Comparison of ENCODE assay signal across 8 cellular contexts in the genomic region with DNA sequence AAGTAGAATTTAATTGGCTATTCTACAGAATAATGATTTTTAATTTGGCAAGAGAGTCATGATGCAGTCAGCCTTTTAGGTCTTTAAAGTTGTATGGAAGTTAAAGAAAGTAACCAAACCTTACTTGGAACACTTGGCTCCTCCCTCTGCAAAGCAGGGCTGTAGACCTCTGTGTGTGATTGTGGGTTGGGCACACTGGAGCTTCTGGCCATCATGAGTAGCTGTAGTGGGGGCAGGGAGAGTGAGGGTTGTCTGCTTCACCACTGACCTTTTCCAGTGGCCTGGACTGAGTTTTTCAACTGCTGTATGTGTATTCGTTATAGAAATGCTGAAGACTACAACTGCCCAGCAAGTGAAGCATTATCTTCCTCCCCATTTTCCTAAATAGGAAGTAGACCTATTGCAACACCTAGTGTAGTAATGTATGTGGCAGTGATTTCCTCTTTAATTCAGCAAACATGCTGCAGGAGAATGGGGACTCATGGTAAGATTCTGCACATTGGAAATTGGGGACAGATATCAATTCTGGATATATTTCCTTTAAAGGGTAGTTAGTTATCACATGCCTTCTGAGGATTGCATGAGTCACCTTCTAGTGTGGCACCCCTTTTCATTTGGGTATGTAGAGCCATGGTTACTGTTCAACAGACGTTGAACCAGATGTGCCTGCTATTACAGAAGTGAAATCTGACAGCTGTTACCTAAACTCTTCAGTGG.
A peak's percentile ranks its signal among the peaks of the same experiment; 100 is the strongest.
DNase-seq lines count a peak whose midpoint lies in the region; ATAC-seq and TF ChIP-seq lines count a peak whose summit lies in the region.

No MANE protein-coding gene starts in this region.

- ATAC-seq in HG02981 (IDR thresholded peaks at IDR 0.05; ENCODE audit: unreplicated experiment) (peak; percentile 96), SK-N-SH treated with all-trans-retinoic acid at 6 μM for 48 hours (peak; percentile 35; the same call in 2 of the 3 replicates)

- peak overlapping the region in 4 of 8 donors; percentile 3 to 66 (median 59) for H3K27ac ChIP-seq in spleen

- DNase-seq in SIG-M5 treated with dmso at 0.1 percent for 504 hours (lab: John Stamatoyannopoulos, UW; ENCODE audit: unreplicated experiment) (peak; percentile 4), SIG-M5 (lab: John Stamatoyannopoulos, UW) (no peak), renal cortical epithelial cell (ENCODE audit: low read depth) (peak; percentile 38), HK-2 (ENCODE audit: unreplicated experiment) (no peak), spleen (no peak)
- DNase-seq in stimulated activated CD4-positive, alpha-beta T cell treated with anti-CD3 and anti-CD28 coated beads, Interleukin-1b, Interleukin-23, amount 100 ng/mL, for 48 hours = no peak

- no peak for TF ChIP-seq POLR2A in spleen (IDR thresholded peaks at IDR 0.05)

- peaks cover 0 to 55% (median 38%) of the 10 kb centered on the region in 6 donors for H3K4me1 ChIP-seq in spleen

- intact Hi-C loops in spleen (cut with DNase I; ENCODE audit: low total_unique reads) = no loop called here

- peaks cover 0 to 5% (median 0%) of the 10 kb centered on the region in 6 donors for H3K36me3 ChIP-seq in spleen

- no peaks in the 10 kb centered on the region for H3K9me3 ChIP-seq in spleen

- H3K4me3 ChIP-seq in spleen = no peak overlapping the region

- no peaks in the 10 kb centered on the region for H3K27me3 ChIP-seq in spleen (replicated peaks in 1 of 7)

- 34 to 57% (median 50%) methylated on average over 2 of the region's 2 CpGs for WGBS in spleen, 5 donors

- TF ChIP-seq CTCF in spleen (IDR thresholded peaks at IDR 0.05 in 8 of 11, conservative IDR thresholded peaks at IDR 0.05 in 3 of 11) = no peak

TF ChIP-seq in SK-N-SH treated with all-trans-retinoic acid at 6 μM for 48 hours, 23 proteins besides CTCF, POLR2A, EP300 and RAD21:
- TF ChIP-seq CSDC2 (CRISPR knock-in tag; IDR thresholded peaks at IDR 0.05) (no peak), ESRRG (CRISPR knock-in tag; IDR thresholded peaks at IDR 0.05) (no peak), BACH2 (CRISPR knock-in tag; IDR thresholded peaks at IDR 0.05; ENCODE audit: borderline replicate concordance) (no peak), ZNF70 (CRISPR knock-in tag; IDR thresholded peaks at IDR 0.05) (no peak), ZNF8 (CRISPR knock-in tag; IDR thresholded peaks at IDR 0.05) (no peak)
- TF ChIP-seq, protein P1, sequence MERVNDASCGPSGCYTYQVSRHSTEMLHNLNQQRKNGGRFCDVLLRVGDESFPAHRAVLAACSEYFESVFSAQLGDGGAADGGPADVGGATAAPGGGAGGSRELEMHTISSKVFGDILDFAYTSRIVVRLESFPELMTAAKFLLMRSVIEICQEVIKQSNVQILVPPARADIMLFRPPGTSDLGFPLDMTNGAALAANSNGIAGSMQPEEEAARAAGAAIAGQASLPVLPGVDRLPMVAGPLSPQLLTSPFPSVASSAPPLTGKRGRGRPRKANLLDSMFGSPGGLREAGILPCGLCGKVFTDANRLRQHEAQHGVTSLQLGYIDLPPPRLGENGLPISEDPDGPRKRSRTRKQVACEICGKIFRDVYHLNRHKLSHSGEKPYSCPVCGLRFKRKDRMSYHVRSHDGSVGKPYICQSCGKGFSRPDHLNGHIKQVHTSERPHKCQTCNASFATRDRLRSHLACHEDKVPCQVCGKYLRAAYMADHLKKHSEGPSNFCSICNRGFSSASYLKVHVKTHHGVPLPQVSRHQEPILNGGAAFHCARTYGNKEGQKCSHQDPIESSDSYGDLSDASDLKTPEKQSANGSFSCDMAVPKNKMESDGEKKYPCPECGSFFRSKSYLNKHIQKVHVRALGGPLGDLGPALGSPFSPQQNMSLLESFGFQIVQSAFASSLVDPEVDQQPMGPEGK (CRISPR knock-in tag; IDR thresholded peaks at IDR 0.05; ENCODE audit: borderline replicate concordance) = no peak

Comparison
In these comparisons a context has a peak if more than half of its experiments do, and no peak if none do; other contexts are left out.
1. DNase-seq: peak in SIG-M5 treated with dmso at 0.1 percent for 504 hours (single experiment) and renal cortical epithelial cell (single experiment); none in SIG-M5 (single experiment), HK-2 (single experiment), spleen (single experiment) and stimulated activated CD4-positive, alpha-beta T cell treated with anti-CD3 and anti-CD28 coated beads, Interleukin-1b, Interleukin-23, amount 100 ng/mL, for 48 hours (single experiment).